Comparison of ENCODE assay signal across 10 cellular contexts in the genomic region with DNA sequence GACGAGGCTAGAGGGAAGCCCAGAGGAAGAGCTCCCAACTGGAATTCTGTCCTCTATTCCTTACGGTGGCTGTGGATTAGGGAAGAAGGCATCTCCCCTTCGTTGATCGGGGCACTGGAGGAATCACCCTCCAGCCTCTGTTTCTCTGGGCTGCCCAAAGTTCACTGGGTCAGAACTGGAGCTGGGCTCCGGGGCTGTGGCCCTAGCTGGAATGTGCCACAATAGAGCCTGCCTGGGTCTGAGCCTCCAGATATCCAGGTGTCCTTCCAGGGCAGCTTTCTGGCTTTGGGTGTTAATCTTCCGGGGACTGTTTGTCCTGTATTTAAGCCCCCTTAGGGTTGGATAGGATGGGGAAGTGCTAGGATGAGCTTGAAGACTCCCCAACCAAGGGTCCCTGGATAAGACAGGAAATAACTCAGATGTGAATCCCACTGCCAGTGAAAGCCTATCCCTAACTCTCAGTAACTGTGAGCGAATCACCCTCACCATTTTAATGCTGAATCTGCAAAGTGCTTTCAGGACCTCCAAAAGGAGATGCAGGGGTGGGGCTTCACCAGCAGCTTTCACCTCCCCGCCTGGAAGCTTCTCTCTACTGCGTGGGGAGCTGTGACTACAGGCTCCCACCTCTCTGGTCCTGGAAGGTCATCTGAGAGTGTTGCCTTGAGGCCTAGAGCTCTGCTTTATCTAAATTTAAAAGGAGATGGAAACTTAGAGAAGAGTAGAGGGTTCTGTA. TPM values are rescaled to one million over a fixed set of nuclear protein-coding genes. Genes with fewer than 3 reads are reported as not detected.
A peak's percentile ranks its signal among the peaks of the same experiment; 100 is the strongest.
DNase-seq lines count a peak whose midpoint lies in the region; ATAC-seq, FAIRE-seq and TF ChIP-seq lines count a peak whose summit lies in the region.
"Had no signal": no experiment of that assay in that cellular context is flagged by ENCODE, and none has a peak within 500 bp of the region (broad histone marks: within the 10 kb centered on the region; RNA-seq: fewer than 3 reads in every experiment).

No MANE protein-coding gene starts in this region.

- H3K36me3 ChIP-seq in K562 (ENCODE audit: control insufficient read depth, insufficient read depth, low read length) (no peaks in the 10 kb centered on the region), thoracic aorta (no peaks in the 10 kb centered on the region)
- H3K36me3 ChIP-seq: adrenal gland had no signal

- CTCF ChIA-PET in activated CD8-positive, alpha-beta T cell treated with anti-CD3 and anti-CD28 coated beads, Interleukin-2, amount 10 ng/mL, durations not matched to agents 7 days and 5 days (lab: Charles Lee) = interaction anchor here (0.7 to 16.2 kb wide), 30 partner anchors 8 to 303 kb away, joined by 3 to 421 read pairs (median 5); a partner anchor contains a TSS
- CTCF ChIA-PET in activated CD8-positive, alpha-beta T cell treated with anti-CD3 and anti-CD28 coated beads for 36 hours (lab: Charles Lee) = interaction anchor here (0.8 to 11.7 kb wide), 31 partner anchors 9 to 297 kb away, joined by 3 to 346 read pairs (median 5); a partner anchor contains a TSS
- CTCF ChIA-PET in K562 (lab: Yijun Ruan, JAX; ENCODE audit: low intra/inter-chr PET ratio) = interaction anchor here (0.6 to 2.8 kb wide), 4 partner anchors 71 to 294 kb away, joined by 3 to 37 read pairs (median 4); a partner anchor contains a TSS

- no peak for ATAC-seq in activated CD8-positive, alpha-beta T cell treated with anti-CD3 and anti-CD28 coated beads, Interleukin-2, amount 10 ng/mL, durations not matched to agents 7 days and 5 days
- no peak for ATAC-seq in activated CD8-positive, alpha-beta T cell treated with anti-CD3 and anti-CD28 coated beads for 36 hours
- ATAC-seq in K562 (no peak), thoracic aorta (ENCODE audit: insufficient number of reproducible peaks, low FRiP score, low read depth) (no peak)
- no peak for ATAC-seq in stimulated activated naive B cell treated with anti-CD40 and anti-IgM and Interleukin-4, amounts not matched to agents 10 μg/mL and 1 μg/mL and 100 μg/mL, for 72 hours (replicated peaks)

- peak overlapping the region; percentile 77 for H3K4me3 Mint-ChIP-seq in activated CD8-positive, alpha-beta T cell treated with anti-CD3 and anti-CD28 coated beads, Interleukin-2, amount 10 ng/mL, durations not matched to agents 7 days and 5 days
- no peak overlapping the region for H3K4me3 Mint-ChIP-seq in activated CD8-positive, alpha-beta T cell treated with anti-CD3 and anti-CD28 coated beads for 36 hours
- no peak overlapping the region for H3K4me3 Mint-ChIP-seq in stimulated activated naive B cell treated with anti-CD40 and anti-IgM and Interleukin-4, amounts not matched to agents 10 μg/mL and 1 μg/mL and 100 μg/mL, for 72 hours

- no peaks in the 10 kb centered on the region for H3K36me3 Mint-ChIP-seq in activated CD8-positive, alpha-beta T cell treated with anti-CD3 and anti-CD28 coated beads, Interleukin-2, amount 10 ng/mL, durations not matched to agents 7 days and 5 days (ENCODE audit: low read depth)
- no peaks in the 10 kb centered on the region for H3K36me3 Mint-ChIP-seq in activated CD8-positive, alpha-beta T cell treated with anti-CD3 and anti-CD28 coated beads for 36 hours (ENCODE audit: low read depth)
- no peaks in the 10 kb centered on the region for H3K36me3 Mint-ChIP-seq in stimulated activated naive B cell treated with anti-CD40 and anti-IgM and Interleukin-4, amounts not matched to agents 10 μg/mL and 1 μg/mL and 100 μg/mL, for 72 hours

- TF ChIP-seq EP300 in K562 (IDR thresholded peaks at IDR 0.05; ENCODE audit: low read length) = no peak

- H3K27ac Mint-ChIP-seq in activated CD8-positive, alpha-beta T cell treated with anti-CD3 and anti-CD28 coated beads, Interleukin-2, amount 10 ng/mL, durations not matched to agents 7 days and 5 days = no peak overlapping the region
- no peak overlapping the region for H3K27ac Mint-ChIP-seq in activated CD8-positive, alpha-beta T cell treated with anti-CD3 and anti-CD28 coated beads for 36 hours
- no peak overlapping the region for H3K27ac Mint-ChIP-seq in stimulated activated naive B cell treated with anti-CD40 and anti-IgM and Interleukin-4, amounts not matched to agents 10 μg/mL and 1 μg/mL and 100 μg/mL, for 72 hours

- POLR2A ChIA-PET in activated CD8-positive, alpha-beta T cell treated with anti-CD3 and anti-CD28 coated beads, Interleukin-2, amount 10 ng/mL, durations not matched to agents 7 days and 5 days (lab: Charles Lee) = interaction anchor here (0.8 to 5.0 kb wide), 6 partner anchors 8 to 161 kb away, joined by 3 to 34 read pairs (median 4); a partner anchor contains a TSS
- POLR2A ChIA-PET in activated CD8-positive, alpha-beta T cell treated with anti-CD3 and anti-CD28 coated beads for 36 hours (lab: Charles Lee) = interaction anchor here (1.0 to 3.8 kb wide), 4 partner anchors 9 to 93 kb away, joined by 3 to 33 read pairs (median 6); a partner anchor contains a TSS
- POLR2A ChIA-PET in K562 (lab: Yijun Ruan, JAX) = interaction anchor here (0.5 to 2.0 kb wide), 9 partner anchors 9 to 301 kb away, joined by 3 to 9 read pairs (median 3); a partner anchor contains a TSS

- H3K27me3 ChIP-seq in K562 (ENCODE audit: control insufficient read depth in 2 of 2, insufficient read depth in 2 of 2, low read length in 2 of 2) (no peaks in the 10 kb centered on the region), thoracic aorta (replicated peaks; ENCODE audit: insufficient read depth) (no peaks in the 10 kb centered on the region)
- H3K27me3 ChIP-seq: adrenal gland had no signal

- peak overlapping the region; percentile 62 for H2AFZ ChIP-seq in K562 (ENCODE audit: low read depth, low read length)

- BruUV-seq in K562 (replicated peaks; lab: Mats Ljungman, UMichigan) = no TSS peak

- no peaks in the 10 kb centered on the region for H3K79me2 ChIP-seq in K562 (ENCODE audit: control insufficient read depth, insufficient read depth, low read length)

- intact Hi-C loops in activated CD8-positive, alpha-beta T cell treated with anti-CD3 and anti-CD28 coated beads for 36 hours (cut with micrococcal nuclease) = no loop called here
- intact Hi-C loops in K562 (cut with micrococcal nuclease) = no loop called here

- TF ChIP-seq POLR2A in K562 (conservative IDR thresholded peaks at IDR 0.05) = no peak

- TF ChIP-seq CTCF in activated CD8-positive, alpha-beta T cell treated with anti-CD3 and anti-CD28 coated beads for 36 hours (IDR thresholded peaks at IDR 0.05) = no peak
- no peak for TF ChIP-seq CTCF in K562 (IDR thresholded peaks at IDR 0.05 in 2 of 3, conservative IDR thresholded peaks at IDR 0.05 in 1 of 3; ENCODE audit: insufficient read depth in 2 of 3, low read depth in 1 of 3, low read length in 3 of 3)
- TF ChIP-seq CTCF in thoracic aorta (IDR thresholded peaks at IDR 0.05) = no peak

- H3K27ac ChIP-seq in K562 (ENCODE audit: extremely low read depth, low read depth, low read length) (no peak overlapping the region), thoracic aorta (no peak overlapping the region)
- H3K27ac ChIP-seq: VCaP had no signal

- in situ Hi-C loops in K562 (cut with MboI) = loop anchor here (5.0 to 10.0 kb wide), 3 partner anchors 73 to 298 kb away; a partner anchor contains a TSS

- peaks cover 33% of the 10 kb centered on the region for H3K4me1 Mint-ChIP-seq in activated CD8-positive, alpha-beta T cell treated with anti-CD3 and anti-CD28 coated beads, Interleukin-2, amount 10 ng/mL, durations not matched to agents 7 days and 5 days (ENCODE audit: low read depth)
- peaks cover 17% of the 10 kb centered on the region for H3K4me1 Mint-ChIP-seq in activated CD8-positive, alpha-beta T cell treated with anti-CD3 and anti-CD28 coated beads for 36 hours (ENCODE audit: low read depth)
- peaks cover 14 to 38% of the 10 kb centered on the region in 2 donors for H3K4me1 Mint-ChIP-seq in stimulated activated naive B cell treated with anti-CD40 and anti-IgM and Interleukin-4, amounts not matched to agents 10 μg/mL and 1 μg/mL and 100 μg/mL, for 72 hours

- WGBS in K562 (ENCODE audit: insufficient coverage, low coverage, missing lambda C conversion rate) = 52% methylated on average over 8 of the region's 9 CpGs

- H3K4me2 ChIP-seq in K562 (ENCODE audit: insufficient read depth, low read length) = no peak overlapping the region

- H3K4me3 ChIP-seq in K562 (no peak overlapping the region), thoracic aorta (peak overlapping the region; percentile 96)

- H4K20me1 ChIP-seq in K562 (replicated peaks; ENCODE audit: control insufficient read depth, insufficient read depth, low read length) = no peaks in the 10 kb centered on the region

- DNase-seq in activated CD8-positive, alpha-beta T cell treated with anti-CD3 and anti-CD28 coated beads, Interleukin-2, amount 10 ng/mL, durations not matched to agents 7 days and 5 days = no peak
- DNase-seq in activated CD8-positive, alpha-beta T cell treated with anti-CD3 and anti-CD28 coated beads for 36 hours = no peak
- no peak for DNase-seq in K562 (ENCODE audit: extremely low read depth in 1 of 4, low spot score in 3 of 4)
- peak; percentile 9 for DNase-seq in left kidney (ENCODE audit: low read depth, low spot score)
- no peak for DNase-seq in thoracic aorta (ENCODE audit: low spot score)
- no peak for DNase-seq in amniotic stem cell (lab: John Stamatoyannopoulos, UW)
- no peak for DNase-seq in stimulated activated naive B cell treated with anti-CD40 and anti-IgM and Interleukin-4, amounts not matched to agents 10 μg/mL and 1 μg/mL and 100 μg/mL, for 72 hours
- no peak for DNase-seq in NCI-H2081 treated with DMSO at 0.1 percent for 48 hours (lab: John Stamatoyannopoulos, UW)
- DNase-seq: adrenal gland had no signal

- H3K9me3 ChIP-seq in K562 (replicated peaks; ENCODE audit: control insufficient read depth, insufficient read depth, low read depth, low read length) (no peaks in the 10 kb centered on the region), thoracic aorta (no peaks in the 10 kb centered on the region)
- H3K9me3 ChIP-seq: adrenal gland had no signal

- H3K9me1 ChIP-seq in K562 (ENCODE audit: control insufficient read depth, insufficient read depth, low read length) = no peaks in the 10 kb centered on the region

- no peak for FAIRE-seq in K562 (lab: Jason Lieb, UNC)

- no peak for TF ChIP-seq RAD21 in K562 (CRISPR knock-in tag; conservative IDR thresholded peaks at IDR 0.05 in 1 of 2, IDR thresholded peaks at IDR 0.05 in 1 of 2)

- no peaks in the 10 kb centered on the region for H3K9me3 Mint-ChIP-seq in activated CD8-positive, alpha-beta T cell treated with anti-CD3 and anti-CD28 coated beads, Interleukin-2, amount 10 ng/mL, durations not matched to agents 7 days and 5 days (ENCODE audit: insufficient read depth)
- no peaks in the 10 kb centered on the region for H3K9me3 Mint-ChIP-seq in activated CD8-positive, alpha-beta T cell treated with anti-CD3 and anti-CD28 coated beads for 36 hours
- no peaks in the 10 kb centered on the region for H3K9me3 Mint-ChIP-seq in stimulated activated naive B cell treated with anti-CD40 and anti-IgM and Interleukin-4, amounts not matched to agents 10 μg/mL and 1 μg/mL and 100 μg/mL, for 72 hours

- H3K4me1 ChIP-seq in K562 (replicated peaks in 1 of 2; ENCODE audit: control insufficient read depth in 2 of 2, insufficient read depth in 2 of 2, low read length in 2 of 2) = peaks cover 10 to 17% of the 10 kb centered on the region in 2 experiments; a peak in 4 of 5 replicates
- H3K4me1 ChIP-seq in thoracic aorta (ENCODE audit: control insufficient read depth in 1 of 2, low read depth in 2 of 2) = peaks cover 20 to 43% of the 10 kb centered on the region in 2 donors

- peak overlapping the region in 1 of 2 experiments; percentile 4; a peak in 1 of 4 replicates for H3K9ac ChIP-seq in K562 (ENCODE audit: insufficient read depth in 1 of 2, low read depth in 2 of 2, low read length in 2 of 2)

- peaks cover 19% of the 10 kb centered on the region for H3K27me3 Mint-ChIP-seq in activated CD8-positive, alpha-beta T cell treated with anti-CD3 and anti-CD28 coated beads, Interleukin-2, amount 10 ng/mL, durations not matched to agents 7 days and 5 days (ENCODE audit: low read depth)
- peaks cover 31% of the 10 kb centered on the region for H3K27me3 Mint-ChIP-seq in activated CD8-positive, alpha-beta T cell treated with anti-CD3 and anti-CD28 coated beads for 36 hours
- peaks cover 32 to 38% of the 10 kb centered on the region in 2 donors for H3K27me3 Mint-ChIP-seq in stimulated activated naive B cell treated with anti-CD40 and anti-IgM and Interleukin-4, amounts not matched to agents 10 μg/mL and 1 μg/mL and 100 μg/mL, for 72 hours

RNA-seq across cellular contexts. Expression of a gene that starts 9.5 kb away (rescaled TPM):
- total RNA-seq in activated CD8-positive, alpha-beta T cell treated with anti-CD3 and anti-CD28 coated beads, Interleukin-2, amount 10 ng/mL, durations not matched to agents 7 days and 5 days = under 1 TPM; 0.11 to 0.13 TPM
- total RNA-seq in activated CD8-positive, alpha-beta T cell treated with anti-CD3 and anti-CD28 coated beads for 36 hours = under 1 TPM; 0.43 to 0.54 TPM
- 2.3 and 5.9 TPM in 2 replicates for total RNA-seq in K562 (2011; cell fraction: chromatin; rRNA removed; ENCODE audit: low replicate concordance)
- total RNA-seq in K562 (2011; cell fraction: nucleolus; rRNA removed) = 1.8 and 4.0 TPM in 2 replicates
- total RNA-seq in K562 (2011; cell fraction: nucleoplasm; rRNA removed) = 2.2 and 2.8 TPM in 2 replicates
- total RNA-seq in K562 (2014; rRNA removed) (0.37 TPM in 1 of 2 replicates, not detected in the other), K562 (2014; rRNA removed; fragmentation: Illumina TruSeq; extraction: Trizol) (0.16 and 0.22 TPM in 2 replicates), K562 (2015; rRNA removed; fragmentation: Illumina TruSeq; extraction: Trizol) (0.07 and 0.08 TPM in 2 replicates), K562 (2021) (0.42 and 0.51 TPM in 2 replicates), thoracic aorta (1 to 10 TPM; 1.1 to 1.2 TPM)
- polyA plus RNA-seq in K562 (2011; rRNA removed) (0.91 and 1.4 TPM in 2 replicates), K562 (2014; fragmentation: Illumina TruSeq; extraction: Trizol) (0.40 and 0.48 TPM in 2 replicates), K562 (2014; fragmentation: Nextera tagmentation; extraction: Ambion mirVana) (under 1 TPM in 1 of 2 experiments, not detected in 1; 0.08 TPM), K562 (2014; rRNA removed) (0.40 and 1.1 TPM in 2 replicates)
- 0.88 and 2.1 TPM in 2 replicates for polyA plus RNA-seq in K562 (2011; cell fraction: cytosol; rRNA removed)
- polyA plus RNA-seq in K562 (2011; cell fraction: nucleus; rRNA removed) = 3.1 and 5.7 TPM in 2 replicates
- polyA plus RNA-seq in K562 (2012) = 1.0 and 2.1 TPM in 2 replicates
- polyA minus RNA-seq in K562 (2011; rRNA and poly(A)+ RNA removed) = 0.51 and 0.56 TPM in 2 replicates
- 0.57 TPM in 1 of 2 replicates, not detected in the other for polyA minus RNA-seq in K562 (2011; cell fraction: cytosol; rRNA and poly(A)+ RNA removed)
- 1.00 and 1.2 TPM in 2 replicates for polyA minus RNA-seq in K562 (2011; cell fraction: nucleus; rRNA and poly(A)+ RNA removed)

RNA-seq across cellular contexts. Expression of a gene that starts 17.3 kb away (rescaled TPM):
- total RNA-seq in activated CD8-positive, alpha-beta T cell treated with anti-CD3 and anti-CD28 coated beads, Interleukin-2, amount 10 ng/mL, durations not matched to agents 7 days and 5 days = 10 to 100 TPM; 18.9 to 20.5 TPM
- 10 to 100 TPM; 16.2 to 16.9 TPM for total RNA-seq in activated CD8-positive, alpha-beta T cell treated with anti-CD3 and anti-CD28 coated beads for 36 hours
- total RNA-seq in K562 (2011; cell fraction: chromatin; rRNA removed; ENCODE audit: low replicate concordance) = 15.6 and 22.6 TPM in 2 replicates
- total RNA-seq in K562 (2011; cell fraction: nucleolus; rRNA removed) = 14.6 and 18.2 TPM in 2 replicates
- 13.2 and 13.8 TPM in 2 replicates for total RNA-seq in K562 (2011; cell fraction: nucleoplasm; rRNA removed)
- total RNA-seq in K562 (2014; rRNA removed) (19.1 and 20.0 TPM in 2 replicates), K562 (2014; rRNA removed; fragmentation: Illumina TruSeq; extraction: Trizol) (27.8 and 28.6 TPM in 2 replicates), K562 (2015; rRNA removed; fragmentation: Illumina TruSeq; extraction: Trizol) (26.3 and 27.8 TPM in 2 replicates), K562 (2021) (21.5 and 23.7 TPM in 2 replicates), thoracic aorta (10 to 100 TPM; 15.0 TPM)
- polyA plus RNA-seq in K562 (2011; rRNA removed) (22.2 and 31.9 TPM in 2 replicates), K562 (2014; fragmentation: Illumina TruSeq; extraction: Trizol) (24.9 and 30.3 TPM in 2 replicates), K562 (2014; fragmentation: Nextera tagmentation; extraction: Ambion mirVana) (10 to 100 TPM; 45.6 to 46.2 TPM), K562 (2014; rRNA removed) (23.4 and 26.5 TPM in 2 replicates)
- polyA plus RNA-seq in K562 (2011; cell fraction: cytosol; rRNA removed) = 32.3 and 33.7 TPM in 2 replicates
- polyA plus RNA-seq in K562 (2011; cell fraction: nucleus; rRNA removed) = 13.3 and 14.0 TPM in 2 replicates
- 14.4 and 26.1 TPM in 2 replicates for polyA plus RNA-seq in K562 (2012)
- 29.5 and 35.2 TPM in 2 replicates for polyA minus RNA-seq in K562 (2011; rRNA and poly(A)+ RNA removed)
- 7.9 and 11.1 TPM in 2 replicates for polyA minus RNA-seq in K562 (2011; cell fraction: cytosol; rRNA and poly(A)+ RNA removed)
- 5.3 and 8.4 TPM in 2 replicates for polyA minus RNA-seq in K562 (2011; cell fraction: nucleus; rRNA and poly(A)+ RNA removed)

RNA-seq across cellular contexts. Expression of a gene that starts 27.7 kb away (rescaled TPM):
- total RNA-seq in activated CD8-positive, alpha-beta T cell treated with anti-CD3 and anti-CD28 coated beads, Interleukin-2, amount 10 ng/mL, durations not matched to agents 7 days and 5 days = 10 to 100 TPM; 77.8 to 82.4 TPM
- 10 to 100 TPM; 53.7 to 54.8 TPM for total RNA-seq in activated CD8-positive, alpha-beta T cell treated with anti-CD3 and anti-CD28 coated beads for 36 hours
- 76.0 and 93.5 TPM in 2 replicates for total RNA-seq in K562 (2011; cell fraction: chromatin; rRNA removed; ENCODE audit: low replicate concordance)
- 71.7 and 85.6 TPM in 2 replicates for total RNA-seq in K562 (2011; cell fraction: nucleolus; rRNA removed)
- total RNA-seq in K562 (2011; cell fraction: nucleoplasm; rRNA removed) = 89.7 and 107 TPM in 2 replicates
- total RNA-seq in K562 (2014; rRNA removed) (22.5 and 30.0 TPM in 2 replicates), K562 (2014; rRNA removed; fragmentation: Illumina TruSeq; extraction: Trizol) (31.3 and 35.6 TPM in 2 replicates), K562 (2015; rRNA removed; fragmentation: Illumina TruSeq; extraction: Trizol) (35.9 and 37.1 TPM in 2 replicates), K562 (2021) (46.3 and 51.8 TPM in 2 replicates), thoracic aorta (10 to 100 TPM; 46.0 to 53.3 TPM)
- polyA plus RNA-seq in K562 (2011; rRNA removed) (41.6 and 44.7 TPM in 2 replicates), K562 (2014; fragmentation: Illumina TruSeq; extraction: Trizol) (51.5 and 64.2 TPM in 2 replicates), K562 (2014; fragmentation: Nextera tagmentation; extraction: Ambion mirVana) (1 to 10 TPM; 3.8 to 8.8 TPM), K562 (2014; rRNA removed) (36.4 and 39.1 TPM in 2 replicates)
- 40.7 and 51.6 TPM in 2 replicates for polyA plus RNA-seq in K562 (2011; cell fraction: cytosol; rRNA removed)
- polyA plus RNA-seq in K562 (2011; cell fraction: nucleus; rRNA removed) = 41.7 and 67.0 TPM in 2 replicates
- 43.5 and 44.2 TPM in 2 replicates for polyA plus RNA-seq in K562 (2012)
- 66.4 and 78.8 TPM in 2 replicates for polyA minus RNA-seq in K562 (2011; rRNA and poly(A)+ RNA removed)
- 28.8 and 38.3 TPM in 2 replicates for polyA minus RNA-seq in K562 (2011; cell fraction: cytosol; rRNA and poly(A)+ RNA removed)
- 24.6 and 29.2 TPM in 2 replicates for polyA minus RNA-seq in K562 (2011; cell fraction: nucleus; rRNA and poly(A)+ RNA removed)

RNA-seq across cellular contexts. Expression of a gene that starts 42.7 kb away (rescaled TPM):
- total RNA-seq in activated CD8-positive, alpha-beta T cell treated with anti-CD3 and anti-CD28 coated beads, Interleukin-2, amount 10 ng/mL, durations not matched to agents 7 days and 5 days = not detected
- total RNA-seq in activated CD8-positive, alpha-beta T cell treated with anti-CD3 and anti-CD28 coated beads for 36 hours = not detected
- 0.44 TPM in 1 of 2 replicates, not detected in the other for total RNA-seq in K562 (2011; cell fraction: chromatin; rRNA removed; ENCODE audit: low replicate concordance)
- 0.33 TPM in 1 of 2 replicates, not detected in the other for total RNA-seq in K562 (2011; cell fraction: nucleolus; rRNA removed)
- 0.37 and 0.46 TPM in 2 replicates for total RNA-seq in K562 (2011; cell fraction: nucleoplasm; rRNA removed)
- total RNA-seq in K562 (2014; rRNA removed) (not detected in 2 replicates), K562 (2014; rRNA removed; fragmentation: Illumina TruSeq; extraction: Trizol) (not detected in 2 replicates), K562 (2015; rRNA removed; fragmentation: Illumina TruSeq; extraction: Trizol) (0.14 TPM in 1 of 2 replicates, not detected in the other), K562 (2021) (0.94 and 1.00 TPM in 2 replicates), thoracic aorta (100 to 1,000 TPM; 674 to 695 TPM)
- polyA plus RNA-seq in K562 (2011; rRNA removed) (0.10 and 0.31 TPM in 2 replicates), K562 (2014; fragmentation: Illumina TruSeq; extraction: Trizol) (0.08 and 0.31 TPM in 2 replicates), K562 (2014; fragmentation: Nextera tagmentation; extraction: Ambion mirVana) (under 1 TPM; 0.21 to 0.30 TPM), K562 (2014; rRNA removed) (0.20 and 0.55 TPM in 2 replicates)
- 0.37 and 0.40 TPM in 2 replicates for polyA plus RNA-seq in K562 (2011; cell fraction: cytosol; rRNA removed)
- polyA plus RNA-seq in K562 (2011; cell fraction: nucleus; rRNA removed) = 0.18 and 0.48 TPM in 2 replicates
- polyA plus RNA-seq in K562 (2012) = 0.30 and 1.2 TPM in 2 replicates
- not detected in 2 replicates for polyA minus RNA-seq in K562 (2011; rRNA and poly(A)+ RNA removed)
- not detected in 2 replicates for polyA minus RNA-seq in K562 (2011; cell fraction: cytosol; rRNA and poly(A)+ RNA removed)
- 0.13 TPM in 1 of 2 replicates, not detected in the other for polyA minus RNA-seq in K562 (2011; cell fraction: nucleus; rRNA and poly(A)+ RNA removed)
